Comparison of ENCODE assay signal across 24 cellular contexts in the genomic region with DNA sequence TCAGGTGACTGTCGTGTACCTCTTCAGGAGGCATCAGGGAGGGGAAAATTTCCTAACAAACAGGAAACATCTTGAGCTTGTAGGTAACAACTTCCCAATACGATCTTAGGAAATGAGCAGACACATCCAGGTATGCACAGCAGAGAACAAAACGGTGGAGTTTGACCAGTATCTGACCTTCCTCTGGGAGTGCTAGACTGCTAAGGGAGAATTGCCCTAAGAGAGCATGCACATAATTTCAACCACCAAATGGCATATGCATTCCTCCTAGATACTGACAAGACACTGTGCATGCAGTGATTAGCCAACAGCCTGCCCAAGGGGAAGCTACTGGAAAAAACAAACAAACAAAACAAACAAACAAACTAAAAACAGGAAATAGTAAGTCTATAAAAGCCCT.
"Had no signal": no experiment of that assay in that cellular context is flagged by ENCODE, and none has a peak within 500 bp of the region (broad histone marks: within the 10 kb centered on the region; RNA-seq: fewer than 3 reads in every experiment).

No MANE protein-coding gene starts in this region.

- ATAC-seq: esophagus mucosa; gastrocnemius medialis; heart left ventricle; left cardiac atrium; left lung; natural killer cell; psoas muscle; right cardiac atrium; stimulated activated naive B cell treated with anti-CD40 and anti-IgM and Interleukin-4, amounts not matched to agents 10 μg/mL and 1 μg/mL and 100 μg/mL, for 72 hours had no signal

- H3K27me3 ChIP-seq: gastrocnemius medialis, hepatocyte, left lung, ovary, tibial nerve, upper lobe of left lung had no signal

- H3K9me3 ChIP-seq: gastrocnemius medialis, ovary had no signal

- H2AFZ ChIP-seq: hepatocyte had no signal

- H3K27ac ChIP-seq: dorsolateral prefrontal cortex, epithelial cell of prostate, gastrocnemius medialis, heart left ventricle, hepatocyte, left lung, ovary, psoas muscle, skin epidermis, spleen, thoracic aorta, tibial nerve, upper lobe of left lung had no signal

- H3K36me3 ChIP-seq: gastrocnemius medialis, heart left ventricle, left lung, ovary, spleen, thoracic aorta, tibial nerve, upper lobe of left lung had no signal

- H3K4me1 Mint-ChIP-seq: natural killer cell had no signal

- H3K9me3 Mint-ChIP-seq: natural killer cell; stimulated activated naive CD8-positive, alpha-beta T cell treated with anti-CD3 and anti-CD28 coated beads, Interleukin-15, Interleukin-2, amounts not matched to agents 100 ng/mL and 50 ng/mL, for 24 hours had no signal

- H3K4me3 ChIP-seq: dorsolateral prefrontal cortex, gastrocnemius medialis, heart left ventricle, hepatocyte, left lung, ovary, psoas muscle, skin epidermis, spleen, thoracic aorta, tibial nerve, upper lobe of left lung had no signal

- H3K4me3 Mint-ChIP-seq: natural killer cell; stimulated activated naive B cell treated with anti-CD40 and anti-IgM and Interleukin-4, amounts not matched to agents 10 μg/mL and 1 μg/mL and 100 μg/mL, for 72 hours; stimulated activated naive CD8-positive, alpha-beta T cell treated with anti-CD3 and anti-CD28 coated beads, Interleukin-15, Interleukin-2, amounts not matched to agents 100 ng/mL and 50 ng/mL, for 24 hours had no signal

- H3K27ac Mint-ChIP-seq: natural killer cell; stimulated activated naive B cell treated with anti-CD40 and anti-IgM and Interleukin-4, amounts not matched to agents 10 μg/mL and 1 μg/mL and 100 μg/mL, for 72 hours; stimulated activated naive CD8-positive, alpha-beta T cell treated with anti-CD3 and anti-CD28 coated beads, Interleukin-15, Interleukin-2, amounts not matched to agents 100 ng/mL and 50 ng/mL, for 24 hours had no signal

- H3K4me2 ChIP-seq: hepatocyte had no signal

- DNase-seq: dorsolateral prefrontal cortex; effector CD4-positive, alpha-beta T cell; foreskin fibroblast; gastrocnemius medialis; heart left ventricle; left cardiac atrium; left lung; natural killer cell; occipital lobe; ovary; posterior cingulate gyrus; psoas muscle; right cardiac atrium; spleen; stimulated activated CD4-positive, alpha-beta T cell treated with anti-CD3 and anti-CD28 coated beads, Interleukin-4, amount 100 ng/mL, for 4 hours; stimulated activated naive B cell treated with anti-CD40 and anti-IgM and Interleukin-4, amounts not matched to agents 10 μg/mL and 1 μg/mL and 100 μg/mL, for 72 hours; upper lobe of left lung had no signal

- H3K36me3 Mint-ChIP-seq: natural killer cell; stimulated activated naive B cell treated with anti-CD40 and anti-IgM and Interleukin-4, amounts not matched to agents 10 μg/mL and 1 μg/mL and 100 μg/mL, for 72 hours had no signal

- H3K79me2 ChIP-seq: hepatocyte had no signal

- H3K4me1 ChIP-seq: gastrocnemius medialis, heart left ventricle, left lung, psoas muscle, spleen, tibial nerve, upper lobe of left lung had no signal
